In genomic region chr6:52361945-52362442, GRCh38 we compare ENCODE assay signal across 8 cellular contexts. TPM values are rescaled to one million over a fixed set of nuclear protein-coding genes. Genes with fewer than 3 reads are reported as not detected.
A peak's percentile ranks its signal among the peaks of the same experiment; 100 is the strongest.
DNase-seq lines count a peak whose midpoint lies in the region; ATAC-seq and TF ChIP-seq lines count a peak whose summit lies in the region.

Gene PAQR8, plus strand, starts transcription at chr6:52362151. Its CDS starts 41,063 bp downstream, at chr6:52403214.

- H3K27me3 Mint-ChIP-seq in endothelial cell (ENCODE audit: unreplicated experiment): peaks cover 9% of the 10 kb centered on the region

- POLR2A ChIA-PET in BJ (lab: Charles Lee): interaction anchor here (0.7 to 0.8 kb wide), 2 partner anchors 10 to 30 kb away, joined by 3 to 4 read pairs; no protein-coding TSS in a partner anchor

- peak within 1 kb of the TSS; percentile 49 for H3K27ac Mint-ChIP-seq in endothelial cell (ENCODE audit: unreplicated experiment)

- peaks cover 3% of the 10 kb centered on the region for H3K36me3 Mint-ChIP-seq in endothelial cell (ENCODE audit: low read depth, unreplicated experiment)

- H3K4me1 Mint-ChIP-seq in endothelial cell (ENCODE audit: unreplicated experiment): peaks cover 14% of the 10 kb centered on the region

- peak; percentile 49 for ATAC-seq in HG03378 (IDR thresholded peaks at IDR 0.05; ENCODE audit: unreplicated experiment)

- no peaks in the 10 kb centered on the region for H3K9me3 ChIP-seq in mononuclear cell (ENCODE audit: low read depth, low read length)

- no peaks in the 10 kb centered on the region for H3K36me3 ChIP-seq in BJ (ENCODE audit: control insufficient read depth, insufficient read depth, low read length)

- H3K9me3 Mint-ChIP-seq in endothelial cell (ENCODE audit: unreplicated experiment): no peaks in the 10 kb centered on the region

- peaks cover 30% of the 10 kb centered on the region for H3K4me1 ChIP-seq in mononuclear cell (ENCODE audit: insufficient read depth, low read length)

- H3K4me3 ChIP-seq in BJ (ENCODE audit: low read depth, low read length) (peak within 1 kb of the TSS; percentile 86), mononuclear cell (ENCODE audit: low read length) (peak within 1 kb of the TSS; percentile 95)

- CTCF ChIA-PET in BJ (lab: Yijun Ruan, JAX): interaction anchor here (0.7 to 2.4 kb wide), 9 partner anchors 9 to 75 kb away, joined by 3 to 11 read pairs (median 4); no protein-coding TSS in a partner anchor

- DNase-seq in BJ (ENCODE audit: low read depth): no peak
- DNase-seq in GM19238 (ENCODE audit: insufficient read length, low spot score): peak; percentile 93
- peak; percentile 64 for DNase-seq in NOMO-1 treated with dmso at 0.1 percent for 144 hours (lab: John Stamatoyannopoulos, UW; ENCODE audit: unreplicated experiment)
- DNase-seq in activated CD8-positive, alpha-beta memory T cell treated with anti-CD3 and anti-CD28 coated beads, Interleukin-2, amount 50 U/mL, for 1 hour (ENCODE audit: extremely low read depth): peak; percentile 43
- peak; percentile 66 for DNase-seq in endothelial cell (ENCODE audit: low spot score)
- DNase-seq in stimulated activated CD8-positive, alpha-beta memory T cell treated with anti-CD3 and anti-CD28 coated beads, Interleukin-2, amount 100 ng/mL, for 1 hour (ENCODE audit: low read depth in 2 of 2): peak; percentile 56 to 68

- H3K4me3 Mint-ChIP-seq in endothelial cell (ENCODE audit: unreplicated experiment): peak within 1 kb of the TSS; percentile 95

- H3K27me3 ChIP-seq in BJ (ENCODE audit: control insufficient read depth, insufficient read depth, low read length): no peaks in the 10 kb centered on the region
- no peaks in the 10 kb centered on the region for H3K27me3 ChIP-seq in mononuclear cell (ENCODE audit: insufficient read depth, low read length)

- no peak for TF ChIP-seq CTCF in BJ (IDR thresholded peaks at IDR 0.05; ENCODE audit: insufficient read depth, low read depth, low read length)
- TF ChIP-seq CTCF in endothelial cell (IDR thresholded peaks at IDR 0.05; ENCODE audit: unreplicated experiment): no peak

RNA-seq across cellular contexts. Expression of gene PAQR8, which starts in this region (rescaled TPM):
- 2.2 and 2.3 TPM in 2 replicates for polyA plus RNA-seq in BJ (2011; rRNA removed)
- 1.5 and 2.5 TPM in 2 replicates for polyA minus RNA-seq in BJ (2011; rRNA and poly(A)+ RNA removed)
- total RNA-seq in endothelial cell (ENCODE audit: unreplicated experiment): 7.5 TPM
- total RNA-seq in mononuclear cell: 2.0 TPM
